Comparison of ENCODE assay signal across 8 cellular contexts in genomic region chr2:130332271-130333073, GRCh38.
DNase-seq lines count a peak whose midpoint lies in the region; ATAC-seq and TF ChIP-seq lines count a peak whose summit lies in the region.

No MANE protein-coding gene starts in this region.

- no peak overlapping the region for H3K4me3 ChIP-seq in WI38 (ENCODE audit: low read depth, low read length)

- TF ChIP-seq CTCF in WI38 (IDR thresholded peaks at IDR 0.05; ENCODE audit: low read depth, low read length) = peak; percentile 92

- peak; percentile 91 for ATAC-seq in HG02642 (IDR thresholded peaks at IDR 0.05; ENCODE audit: poor library complexity, unreplicated experiment)

- in situ Hi-C loops in T47D (cut with HindIII; ENCODE audit: low pct_unique_long_range_greater_than_20kb, low sequenced_read_pairs) = no loop called here

- DNase-seq in NK-92 treated with Interleukin-12 subunit alpha and Interleukin-12 subunit beta, amount 100 ng/mL, for 24 hours (lab: John Stamatoyannopoulos, UW) = peak; percentile 10
- DNase-seq in NK-92 (lab: John Stamatoyannopoulos, UW; ENCODE audit: unreplicated experiment) (no peak), NCI-H146 (lab: John Stamatoyannopoulos, UW) (peak; percentile 65), T47D (ENCODE audit: low read depth in 1 of 2, low spot score in 1 of 2) (peak; percentile 66 to 71), iris pigment epithelial cell (ENCODE audit: low read depth) (peak; percentile 82)
- peak; percentile 72 for DNase-seq in stimulated activated CD4-positive, alpha-beta T cell treated with anti-CD3 and anti-CD28 coated beads, Interleukin-1b, Interleukin-23, amount 100 ng/mL, for 48 hours
